ENCODE assay signal across 22 cellular contexts in genomic region chr6:108953681-108954080, GRCh38.
A peak's percentile ranks its signal among the peaks of the same experiment; 100 is the strongest.
DNase-seq lines count a peak whose midpoint lies in the region; ATAC-seq and TF ChIP-seq lines count a peak whose summit lies in the region.
"Had no signal": no experiment of that assay in that cellular context is flagged by ENCODE, and none has a peak within 500 bp of the region (broad histone marks: within the 10 kb centered on the region; RNA-seq: fewer than 3 reads in every experiment).

No MANE protein-coding gene starts in this region.

- no peak overlapping the region for H3K27ac Mint-ChIP-seq in activated CD8-positive, alpha-beta memory T cell treated with anti-CD3 and anti-CD28 coated beads, Interleukin-2, amount 10 ng/mL, durations not matched to agents 7 days and 5 days
- H3K27ac Mint-ChIP-seq: CD4-positive, alpha-beta T cell had no signal

- TF ChIP-seq CTCF in cardiac fibroblast (IDR thresholded peaks at IDR 0.05; ENCODE audit: low read depth, low read length) (no peak), fibroblast of pulmonary artery (IDR thresholded peaks at IDR 0.05; ENCODE audit: low read length, missing control alignments) (no peak), GM10266 (IDR thresholded peaks at IDR 0.05; ENCODE audit: control insufficient read depth, insufficient read depth, low read depth, missing control alignments) (no peak)

- peaks cover 15% of the 10 kb centered on the region for H3K4me1 Mint-ChIP-seq in activated CD8-positive, alpha-beta memory T cell treated with anti-CD3 and anti-CD28 coated beads, Interleukin-2, amount 10 ng/mL, durations not matched to agents 7 days and 5 days

- no peaks in the 10 kb centered on the region for H3K27me3 Mint-ChIP-seq in activated CD8-positive, alpha-beta memory T cell treated with anti-CD3 and anti-CD28 coated beads, Interleukin-2, amount 10 ng/mL, durations not matched to agents 7 days and 5 days
- H3K27me3 Mint-ChIP-seq: CD4-positive, alpha-beta T cell had no signal

- DNase-seq in LHCN-M2 (ENCODE audit: low read depth) (peak; percentile 12), cardiac fibroblast (ENCODE audit: low read depth in 2 of 2) (peak; percentile 23 to 50), fibroblast of pulmonary artery (ENCODE audit: low read depth) (peak; percentile 42), dedifferentiated amniotic fluid mesenchymal stem cell (ENCODE audit: extremely low spot score) (no peak), GM10266 (ENCODE audit: extremely low spot score) (no peak), cerebellum (ENCODE audit: low spot score) (no peak)
- no peak for DNase-seq in activated CD8-positive, alpha-beta memory T cell treated with anti-CD3 and anti-CD28 coated beads, Interleukin-2, amount 10 ng/mL, durations not matched to agents 7 days and 5 days
- DNase-seq: CD4-positive, alpha-beta T cell; COR-L47; DMS79; H7; MM.1S; NCI-H1105 treated with DMSO at 0.1 percent for 48 hours; NCI-H1694; NCI-H2081 treated with DMSO at 0.1 percent for 48 hours; NCI-H2171 treated with DMSO at 0.1 percent for 48 hours; NCI-H524 treated with DMSO at 0.1 percent for 48 hours; NCI-H82; Peyer's patch had no signal

- no peaks in the 10 kb centered on the region for H3K9me3 Mint-ChIP-seq in activated CD8-positive, alpha-beta memory T cell treated with anti-CD3 and anti-CD28 coated beads, Interleukin-2, amount 10 ng/mL, durations not matched to agents 7 days and 5 days (ENCODE audit: low read depth)
- H3K9me3 Mint-ChIP-seq: CD4-positive, alpha-beta T cell had no signal

- no peak for ATAC-seq in activated CD8-positive, alpha-beta memory T cell treated with anti-CD3 and anti-CD28 coated beads, Interleukin-2, amount 10 ng/mL, durations not matched to agents 7 days and 5 days
- ATAC-seq: GM12878, K562 had no signal

- CTCF ChIA-PET in activated CD8-positive, alpha-beta memory T cell treated with anti-CD3 and anti-CD28 coated beads, Interleukin-2, amount 10 ng/mL, durations not matched to agents 7 days and 5 days (lab: Charles Lee): interaction anchor here (1.4 kb wide), 1 partner anchor 33 kb away, joined by 3 read pairs; no protein-coding TSS in a partner anchor

- H3K36me3 Mint-ChIP-seq in activated CD8-positive, alpha-beta memory T cell treated with anti-CD3 and anti-CD28 coated beads, Interleukin-2, amount 10 ng/mL, durations not matched to agents 7 days and 5 days: peaks cover 1% of the 10 kb centered on the region

- no peak overlapping the region for H3K4me3 ChIP-seq in cardiac fibroblast (replicated peaks in 1 of 2; ENCODE audit: low read depth in 2 of 2, low read length in 2 of 2)
- no peak overlapping the region for H3K4me3 ChIP-seq in fibroblast of pulmonary artery (replicated peaks; ENCODE audit: low read depth, low read length)
- H3K4me3 ChIP-seq: BLaER1, GM12878, K562, Peyer's patch had no signal

- no peak overlapping the region for H3K4me3 Mint-ChIP-seq in activated CD8-positive, alpha-beta memory T cell treated with anti-CD3 and anti-CD28 coated beads, Interleukin-2, amount 10 ng/mL, durations not matched to agents 7 days and 5 days
- H3K4me3 Mint-ChIP-seq: CD4-positive, alpha-beta T cell had no signal

Comparison
In these comparisons a context has a peak if more than half of its experiments do, and no peak if none do; other contexts are left out.
1. DNase-seq: peak in LHCN-M2 (single experiment), cardiac fibroblast (2 of 2) and fibroblast of pulmonary artery (single experiment); none in dedifferentiated amniotic fluid mesenchymal stem cell (single experiment), GM10266 (single experiment), activated CD8-positive, alpha-beta memory T cell treated with anti-CD3 and anti-CD28 coated beads, Interleukin-2, amount 10 ng/mL, durations not matched to agents 7 days and 5 days (single experiment) and cerebellum (single experiment).